ENCODE assay signal across 24 cellular contexts in genomic region chr15:78695046-78695671, GRCh38. TPM values are rescaled to one million over a fixed set of nuclear protein-coding genes. Genes with fewer than 3 reads are reported as not detected.
"Had no signal": no experiment of that assay in that cellular context is flagged by ENCODE, and none has a peak within 500 bp of the region (broad histone marks: within the 10 kb centered on the region; RNA-seq: fewer than 3 reads in every experiment).

No MANE protein-coding gene starts in this region.

- H3K4me3 Mint-ChIP-seq: activated B cell treated with CpG ODN at 0.5 μM for 24 hours; activated CD4-positive, alpha-beta memory T cell treated with anti-CD3 and anti-CD28 coated beads, Interleukin-2, amount 10 ng/mL, durations not matched to agents 7 days and 5 days; effector memory CD8-positive, alpha-beta T cell; nephron; stimulated activated effector memory CD8-positive, alpha-beta T cell treated with anti-CD3 and anti-CD28 coated beads, Interleukin-12 subunit alpha, Interleukin-12 subunit beta, amount 100 ng/mL, for 72 hours had no signal

- H3K9me3 Mint-ChIP-seq: activated B cell treated with CpG ODN at 0.5 μM for 24 hours; activated CD4-positive, alpha-beta memory T cell treated with anti-CD3 and anti-CD28 coated beads, Interleukin-2, amount 10 ng/mL, durations not matched to agents 7 days and 5 days; effector memory CD8-positive, alpha-beta T cell; nephron; stimulated activated effector memory CD8-positive, alpha-beta T cell treated with anti-CD3 and anti-CD28 coated beads, Interleukin-12 subunit alpha, Interleukin-12 subunit beta, amount 100 ng/mL, for 72 hours had no signal

- H3K27ac ChIP-seq: cardiac muscle cell, foreskin keratinocyte, hepatocyte, thoracic aorta, upper lobe of right lung had no signal

- H3K4me3 ChIP-seq: cardiac muscle cell, hepatocyte, smooth muscle cell, thoracic aorta, upper lobe of right lung had no signal

- H3K4me1 Mint-ChIP-seq: activated B cell treated with CpG ODN at 0.5 μM for 24 hours; stimulated activated effector memory CD8-positive, alpha-beta T cell treated with anti-CD3 and anti-CD28 coated beads, Interleukin-12 subunit alpha, Interleukin-12 subunit beta, amount 100 ng/mL, for 72 hours had no signal

- DNase-seq: activated B cell treated with CpG ODN at 0.5 μM for 24 hours; activated CD4-positive, alpha-beta memory T cell treated with anti-CD3 and anti-CD28 coated beads, Interleukin-2, amount 10 ng/mL, durations not matched to agents 7 days and 5 days; activated CD4-positive, alpha-beta T cell treated with anti-CD3 and anti-CD28 coated beads for 48 hours; activated CD8-positive, alpha-beta memory T cell treated with anti-CD3 and anti-CD28 coated beads, Interleukin-2, amount 50 U/mL, for 48 hours; activated effector memory CD4-positive, alpha-beta T cell treated with anti-CD3 and anti-CD28 coated beads, Interleukin-2, amount 50 U/mL, for 16 hours; activated naive CD4-positive, alpha-beta T cell treated with anti-CD3 and anti-CD28 coated beads, Interleukin-2, amount 50 U/mL, for 16 hours; activated T-cell treated with anti-CD3 and anti-CD28 coated beads, Interleukin-2, amount 50 U/mL, for 48 hours; effector memory CD8-positive, alpha-beta T cell; foreskin keratinocyte; left colon; midbrain; stimulated activated CD4-positive, alpha-beta T cell treated with anti-CD3 and anti-CD28 coated beads, Interleukin-4, amount 100 ng/mL, for 24 hours; SW 1271; T-helper 2 cell; upper lobe of right lung had no signal

- H3K36me3 Mint-ChIP-seq: stimulated activated effector memory CD8-positive, alpha-beta T cell treated with anti-CD3 and anti-CD28 coated beads, Interleukin-12 subunit alpha, Interleukin-12 subunit beta, amount 100 ng/mL, for 72 hours had no signal

- H3K27ac Mint-ChIP-seq: activated B cell treated with CpG ODN at 0.5 μM for 24 hours; activated CD4-positive, alpha-beta memory T cell treated with anti-CD3 and anti-CD28 coated beads, Interleukin-2, amount 10 ng/mL, durations not matched to agents 7 days and 5 days; effector memory CD8-positive, alpha-beta T cell; nephron; stimulated activated effector memory CD8-positive, alpha-beta T cell treated with anti-CD3 and anti-CD28 coated beads, Interleukin-12 subunit alpha, Interleukin-12 subunit beta, amount 100 ng/mL, for 72 hours had no signal

RNA-seq across cellular contexts. Expression of gene CHRNB4, which starts 54.1 kb away (rescaled TPM):
- total RNA-seq: activated B cell treated with CpG ODN at 0.5 μM for 24 hours; activated CD4-positive, alpha-beta memory T cell treated with anti-CD3 and anti-CD28 coated beads, Interleukin-2, amount 10 ng/mL, durations not matched to agents 7 days and 5 days; dermis microvascular lymphatic vessel endothelial cell; hepatocyte; lung microvascular endothelial cell; sciatic nerve; smooth muscle cell; thoracic aorta; upper lobe of right lung had no signal
